1 cellular context compared by ENCODE assay signal in the genomic region with DNA sequence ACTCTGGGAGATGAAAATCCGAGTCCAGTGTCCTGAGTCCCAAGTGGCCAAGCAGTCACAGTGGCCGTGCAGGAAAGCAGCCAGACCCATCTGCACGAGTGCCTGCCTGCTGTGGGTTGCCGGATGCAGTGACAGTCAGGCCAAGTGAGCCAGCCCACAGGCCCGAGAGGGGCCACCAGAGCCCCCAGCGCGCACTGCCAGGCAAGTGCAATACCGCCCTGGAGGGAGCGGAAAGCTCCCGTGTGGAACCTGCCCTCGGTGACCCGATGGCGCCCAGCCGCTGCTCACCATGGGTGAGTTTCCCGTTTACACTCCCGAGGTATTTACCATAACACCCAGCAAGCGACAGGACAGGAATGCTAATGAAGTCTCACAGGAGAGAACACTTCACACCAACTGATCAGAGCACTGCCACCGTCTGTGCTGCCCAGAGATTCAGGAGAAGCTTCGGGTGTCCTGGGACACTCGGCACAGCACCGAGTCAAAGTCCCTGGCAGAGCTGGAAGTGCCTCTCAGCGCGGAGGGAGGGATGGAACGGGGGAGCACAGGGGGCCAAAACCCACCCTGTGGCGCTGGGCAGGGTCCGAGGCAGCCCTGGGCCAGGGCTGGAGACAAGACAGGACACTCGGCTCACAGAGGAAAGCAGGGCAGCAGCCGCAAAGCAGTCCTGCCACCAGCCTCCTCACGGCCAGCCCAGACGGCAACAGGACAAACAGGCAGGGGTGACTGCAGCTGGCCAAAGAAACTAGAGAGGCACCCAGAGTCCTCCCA.
TF ChIP-seq lines count a peak whose summit lies in the region.

No MANE protein-coding gene starts in this region.

TF ChIP-seq in K562, 482 proteins besides CTCF, POLR2A, EP300 and RAD21:
- no peak for TF ChIP-seq ILF3 (IDR thresholded peaks at IDR 0.05; ENCODE audit: borderline replicate concordance)
- TF ChIP-seq POLR2G (IDR thresholded peaks at IDR 0.05; ENCODE audit: low read depth, low read length) = peak; percentile 56
- TF ChIP-seq, protein P1, sequence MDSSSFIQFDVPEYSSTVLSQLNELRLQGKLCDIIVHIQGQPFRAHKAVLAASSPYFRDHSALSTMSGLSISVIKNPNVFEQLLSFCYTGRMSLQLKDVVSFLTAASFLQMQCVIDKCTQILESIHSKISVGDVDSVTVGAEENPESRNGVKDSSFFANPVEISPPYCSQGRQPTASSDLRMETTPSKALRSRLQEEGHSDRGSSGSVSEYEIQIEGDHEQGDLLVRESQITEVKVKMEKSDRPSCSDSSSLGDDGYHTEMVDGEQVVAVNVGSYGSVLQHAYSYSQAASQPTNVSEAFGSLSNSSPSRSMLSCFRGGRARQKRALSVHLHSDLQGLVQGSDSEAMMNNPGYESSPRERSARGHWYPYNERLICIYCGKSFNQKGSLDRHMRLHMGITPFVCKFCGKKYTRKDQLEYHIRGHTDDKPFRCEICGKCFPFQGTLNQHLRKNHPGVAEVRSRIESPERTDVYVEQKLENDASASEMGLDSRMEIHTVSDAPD (CRISPR knock-in tag; IDR thresholded peaks at IDR 0.05) = no peak
- TF ChIP-seq DNMT1 (IDR thresholded peaks at IDR 0.05) = no peak
